ENCODE assay signal across 8 cellular contexts in the genomic region with DNA sequence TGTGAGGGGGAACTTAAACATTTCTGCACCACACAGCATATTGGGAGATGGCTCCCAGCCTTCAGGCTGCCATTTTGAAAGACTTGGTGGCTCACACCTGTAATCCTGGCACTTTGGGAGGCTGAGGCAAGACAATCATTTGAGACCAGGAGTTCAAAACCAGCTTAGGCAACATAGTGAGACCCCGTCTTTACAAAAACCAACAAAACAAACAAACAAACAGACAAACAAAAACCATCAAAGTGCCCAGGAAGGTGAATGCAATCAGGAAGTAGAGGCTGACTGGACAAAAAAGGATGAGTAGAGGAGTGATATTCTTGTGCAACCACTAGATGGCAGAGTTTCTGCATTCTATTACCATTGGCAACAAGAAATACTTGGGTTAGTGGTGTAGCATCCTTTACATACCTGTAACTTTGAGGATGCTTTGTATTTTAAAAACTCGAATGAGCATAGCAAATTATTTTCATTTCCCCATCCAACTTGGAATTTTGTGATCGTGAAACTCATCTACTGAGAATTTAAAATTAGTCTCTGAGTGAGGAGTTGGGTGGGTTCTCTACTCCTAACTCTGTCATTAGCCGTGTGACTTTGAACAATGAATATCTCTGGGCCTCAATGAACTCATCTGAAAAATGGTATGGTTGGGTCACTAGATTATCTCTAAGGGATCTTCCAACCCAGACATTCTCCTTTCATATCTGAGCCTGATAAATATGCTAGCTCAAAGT.
A peak's percentile ranks its signal among the peaks of the same experiment; 100 is the strongest.
DNase-seq lines count a peak whose midpoint lies in the region; ATAC-seq and TF ChIP-seq lines count a peak whose summit lies in the region.

No MANE protein-coding gene starts in this region.

- H3K9me3 ChIP-seq in tibial artery, result no peaks in the 10 kb centered on the region

- peak; percentile 69 for DNase-seq in DMS114 treated with DMSO at 0.1 percent for 48 hours (lab: John Stamatoyannopoulos, UW; ENCODE audit: unreplicated experiment)
- DNase-seq in OCI-M1 (lab: John Stamatoyannopoulos, UW), result peak; percentile 84
- DNase-seq in central memory CD8-positive, alpha-beta T cell (ENCODE audit: low spot score in 2 of 2), result peak in 1 of 2 donors; percentile 27
- no peak for DNase-seq in left colon
- DNase-seq in tibial artery, result no peak

- TF ChIP-seq RAD21 in Ishikawa (IDR thresholded peaks at IDR 0.05; ENCODE audit: low read depth), result peak; percentile 66

- no peak overlapping the region for H3K27ac Mint-ChIP-seq in central memory CD8-positive, alpha-beta T cell (ENCODE audit: low read depth)

- no peak overlapping the region for H3K27ac ChIP-seq in tibial artery

- peak; percentile 71 to 72 for TF ChIP-seq CTCF in tibial artery (IDR thresholded peaks at IDR 0.05)

- peak; percentile 76 for ATAC-seq in GM19023 (IDR thresholded peaks at IDR 0.05; ENCODE audit: unreplicated experiment)
- peak; percentile 84 for ATAC-seq in central memory CD8-positive, alpha-beta T cell (replicated peaks; ENCODE audit: extremely low read depth, poor library complexity, severe bottlenecking)
- peak; percentile 63 for ATAC-seq in left colon
- no peak for ATAC-seq in GM21737 (IDR thresholded peaks at IDR 0.05; ENCODE audit: unreplicated experiment)

- intact Hi-C loops in left colon (cut with DNase I, micrococcal nuclease) (loop anchor here (5.0 to 10.0 kb wide), 4 partner anchors 110 to 530 kb away; a partner anchor contains a TSS), tibial artery (cut with DNase I; ENCODE audit: low total_unique reads) (loop anchor here (5.0 to 10.0 kb wide), 2 partner anchors 122 to 530 kb away; a partner anchor contains a TSS)

- no peaks in the 10 kb centered on the region for H3K36me3 Mint-ChIP-seq in central memory CD8-positive, alpha-beta T cell (ENCODE audit: insufficient read depth)

- peaks cover 45% of the 10 kb centered on the region for H3K27me3 Mint-ChIP-seq in central memory CD8-positive, alpha-beta T cell

- H3K36me3 ChIP-seq in tibial artery, result no peaks in the 10 kb centered on the region

- H3K9me3 Mint-ChIP-seq in central memory CD8-positive, alpha-beta T cell, result no peaks in the 10 kb centered on the region

- no peak overlapping the region for H3K4me3 Mint-ChIP-seq in central memory CD8-positive, alpha-beta T cell

- H3K27me3 ChIP-seq in tibial artery, result peaks cover 0 to 23% of the 10 kb centered on the region in 2 donors

- no peak overlapping the region for H3K4me3 ChIP-seq in tibial artery

- peaks cover 17% of the 10 kb centered on the region for H3K4me1 Mint-ChIP-seq in central memory CD8-positive, alpha-beta T cell

- TF ChIP-seq EP300 in Ishikawa (IDR thresholded peaks at IDR 0.05; ENCODE audit: borderline replicate concordance), result no peak

- peaks cover 0 to 5% (median 0%) of the 10 kb centered on the region in 4 donors for H3K4me1 ChIP-seq in tibial artery

TF ChIP-seq in Ishikawa, 13 proteins besides CTCF, POLR2A, EP300 and RAD21:
- TF ChIP-seq CEBPB (IDR thresholded peaks at IDR 0.05) (no peak), YY1 (IDR thresholded peaks at IDR 0.05; ENCODE audit: low read depth) (0 out of 2 replicates have a peak, but pooled peaks have one; percentile 19), FOXM1 (IDR thresholded peaks at IDR 0.05; ENCODE audit: borderline replicate concordance, low read depth) (no peak)
- TF ChIP-seq, protein P1, sequence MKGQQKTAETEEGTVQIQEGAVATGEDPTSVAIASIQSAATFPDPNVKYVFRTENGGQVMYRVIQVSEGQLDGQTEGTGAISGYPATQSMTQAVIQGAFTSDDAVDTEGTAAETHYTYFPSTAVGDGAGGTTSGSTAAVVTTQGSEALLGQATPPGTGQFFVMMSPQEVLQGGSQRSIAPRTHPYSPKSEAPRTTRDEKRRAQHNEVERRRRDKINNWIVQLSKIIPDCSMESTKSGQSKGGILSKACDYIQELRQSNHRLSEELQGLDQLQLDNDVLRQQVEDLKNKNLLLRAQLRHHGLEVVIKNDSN (IDR thresholded peaks at IDR 0.05), result no peak

Comparison
In these comparisons a context has a peak if more than half of its experiments do, and no peak if none do; other contexts are left out.
1. DNase-seq: peak in DMS114 treated with DMSO at 0.1 percent for 48 hours (single experiment) and OCI-M1 (single experiment); none in left colon (0 of 2) and tibial artery (0 of 2).